ENCODE assay signal across 12 cellular contexts in genomic region chr13:41196620-41197019, GRCh38. TPM values are rescaled to one million over a fixed set of nuclear protein-coding genes. Genes with fewer than 3 reads are reported as not detected.
DNase-seq lines count a peak whose midpoint lies in the region; ATAC-seq and TF ChIP-seq lines count a peak whose summit lies in the region.
"Had no signal": no experiment of that assay in that cellular context is flagged by ENCODE, and none has a peak within 500 bp of the region (broad histone marks: within the 10 kb centered on the region; RNA-seq: fewer than 3 reads in every experiment).

No MANE protein-coding gene starts in this region.

- TF ChIP-seq RAD21 in SK-N-SH (IDR thresholded peaks at IDR 0.05; ENCODE audit: low read length) = peak; percentile 33

- H3K27me3 ChIP-seq in SK-N-SH (ENCODE audit: insufficient read depth) = no peaks in the 10 kb centered on the region
- H3K27me3 ChIP-seq: Peyer's patch had no signal

- peaks cover 19% of the 10 kb centered on the region for H3K4me1 Mint-ChIP-seq in neural crest cell

- DNase-seq in SK-N-SH (no peak), Kasumi-1 (lab: John Stamatoyannopoulos, UW) (peak; percentile 64 to 65), neural crest cell (ENCODE audit: low read depth, low spot score) (no peak), NCI-H128 (lab: John Stamatoyannopoulos, UW; ENCODE audit: unreplicated experiment) (no peak)
- DNase-seq: activated CD4-positive, alpha-beta T cell treated with anti-CD3 and anti-CD28 coated beads for 1 hour; activated naive CD4-positive, alpha-beta T cell treated with anti-CD3 and anti-CD28 coated beads, Interleukin-2, amount 10 ng/mL, durations not matched to agents 7 days and 5 days; hippocampal formation; Peyer's patch had no signal

- POLR2A ChIA-PET in SK-N-SH (lab: Yijun Ruan, JAX) = no interaction called here

- H3K9ac ChIP-seq in SK-N-SH = no peak overlapping the region

- no peaks in the 10 kb centered on the region for H3K9me2 ChIP-seq in SK-N-SH

- no peaks in the 10 kb centered on the region for H3K27me3 Mint-ChIP-seq in neural crest cell (ENCODE audit: low read depth)
- H3K27me3 Mint-ChIP-seq: activated naive CD4-positive, alpha-beta T cell treated with anti-CD3 and anti-CD28 coated beads, Interleukin-2, amount 10 ng/mL, durations not matched to agents 7 days and 5 days had no signal

- no peak overlapping the region for H3K27ac Mint-ChIP-seq in neural crest cell (ENCODE audit: unreplicated experiment)
- H3K27ac Mint-ChIP-seq: activated naive CD4-positive, alpha-beta T cell treated with anti-CD3 and anti-CD28 coated beads, Interleukin-2, amount 10 ng/mL, durations not matched to agents 7 days and 5 days had no signal

- no peak overlapping the region for H3K27ac ChIP-seq in SK-N-SH (ENCODE audit: low read depth in 2 of 2, low read length in 1 of 2)
- H3K27ac ChIP-seq: Peyer's patch had no signal

- CTCF ChIA-PET in SK-N-SH (lab: Yijun Ruan, JAX) = interaction anchor here (1.0 to 1.6 kb wide), 4 partner anchors 11 to 113 kb away, joined by 3 to 4 read pairs (median 4); no protein-coding TSS in a partner anchor

- H3K9me3 ChIP-seq in SK-N-SH = no peaks in the 10 kb centered on the region
- H3K9me3 ChIP-seq: Peyer's patch had no signal

- no peak for TF ChIP-seq EP300 in SK-N-SH (IDR thresholded peaks at IDR 0.05; ENCODE audit: borderline replicate concordance in 1 of 2, low read depth in 1 of 2, low read length in 1 of 2)

- H3K4me3 ChIP-seq in SK-N-SH (ENCODE audit: low read depth in 2 of 2, low read length in 1 of 2) (no peak overlapping the region), WI38 (ENCODE audit: low read depth, low read length) (no peak overlapping the region)
- H3K4me3 ChIP-seq: Peyer's patch had no signal

- peaks cover 21% of the 10 kb centered on the region for H3K36me3 Mint-ChIP-seq in neural crest cell (ENCODE audit: low read depth)

- H3K4me2 ChIP-seq in SK-N-SH = no peak overlapping the region

- no peaks in the 10 kb centered on the region for H4K20me1 ChIP-seq in SK-N-SH (ENCODE audit: insufficient read depth)

- peaks cover 0 to 18% of the 10 kb centered on the region in 2 experiments; a peak in 2 of 4 replicates for H3K4me1 ChIP-seq in SK-N-SH (ENCODE audit: control insufficient read depth in 1 of 2, insufficient read depth in 2 of 2, low read depth in 1 of 2, low read length in 1 of 2)

- H3K36me3 ChIP-seq in SK-N-SH (replicated peaks in 1 of 2; ENCODE audit: control insufficient read depth in 1 of 2, insufficient read depth in 2 of 2, low read length in 1 of 2) = peaks cover 0 to 3% of the 10 kb centered on the region in 2 experiments
- H3K36me3 ChIP-seq: Peyer's patch had no signal

- no peaks in the 10 kb centered on the region for H3F3A ChIP-seq in SK-N-SH (replicated peaks; ENCODE audit: insufficient read depth)

- H2AFZ ChIP-seq in SK-N-SH (ENCODE audit: low read depth) = no peak overlapping the region

- H3K9me3 Mint-ChIP-seq in neural crest cell = peaks cover 10% of the 10 kb centered on the region

- TF ChIP-seq CTCF in SK-N-SH (IDR thresholded peaks at IDR 0.05) = peak; percentile 31; the same call in 1 of the 2 replicates
- TF ChIP-seq CTCF in WI38 (IDR thresholded peaks at IDR 0.05; ENCODE audit: low read depth, low read length) = peak; percentile 16; the same call in 1 of the 2 replicates
- peak; percentile 18 for TF ChIP-seq CTCF in neural crest cell (conservative IDR thresholded peaks at IDR 0.05)

- H3K79me2 ChIP-seq in SK-N-SH (ENCODE audit: insufficient read depth) = peaks cover 15% of the 10 kb centered on the region; the same call in 1 of the 2 replicates

- 83% methylated on average over 2 of the region's 2 CpGs for WGBS in SK-N-SH (ENCODE audit: low lambda C conversion rate)

- no peak overlapping the region for H3K4me3 Mint-ChIP-seq in neural crest cell
- H3K4me3 Mint-ChIP-seq: activated naive CD4-positive, alpha-beta T cell treated with anti-CD3 and anti-CD28 coated beads, Interleukin-2, amount 10 ng/mL, durations not matched to agents 7 days and 5 days had no signal

- ATAC-seq in SK-N-SH treated with all-trans-retinoic acid at 6 μM for 48 hours (no peak), HG03159 (IDR thresholded peaks at IDR 0.05; ENCODE audit: unreplicated experiment) (no peak), GM21786 (IDR thresholded peaks at IDR 0.05; ENCODE audit: unreplicated experiment) (no peak)

TF ChIP-seq in SK-N-SH, 30 proteins besides CTCF, POLR2A, EP300 and RAD21 (continues in another document):
- no peak for TF ChIP-seq EZH2phosphoT487 (IDR thresholded peaks at IDR 0.05; ENCODE audit: borderline replicate concordance, low read depth)
- no peak for TF ChIP-seq RFX5 (IDR thresholded peaks at IDR 0.05; ENCODE audit: low read length)
- no peak for TF ChIP-seq NFIC (IDR thresholded peaks at IDR 0.05; ENCODE audit: borderline replicate concordance)
- TF ChIP-seq ELF1 (IDR thresholded peaks at IDR 0.05) = no peak
- TF ChIP-seq PBX3 (IDR thresholded peaks at IDR 0.05) = no peak
- TF ChIP-seq RCOR1 (IDR thresholded peaks at IDR 0.05; ENCODE audit: low read length) = no peak
- no peak for TF ChIP-seq CHD2 (IDR thresholded peaks at IDR 0.05; ENCODE audit: low read length, partially characterized antibody)
- no peak for TF ChIP-seq MEF2A (IDR thresholded peaks at IDR 0.05; ENCODE audit: borderline replicate concordance, low read depth)
- TF ChIP-seq IRF3 (IDR thresholded peaks at IDR 0.05; ENCODE audit: low read depth, low read length) = no peak
- TF ChIP-seq RXRA (IDR thresholded peaks at IDR 0.05; ENCODE audit: borderline replicate concordance, low read depth) = no peak
- TF ChIP-seq YY1 (IDR thresholded peaks at IDR 0.05; ENCODE audit: low read depth) = no peak

TF ChIP-seq in SK-N-SH treated with all-trans-retinoic acid at 6 μM for 48 hours, 23 proteins besides CTCF, POLR2A, EP300 and RAD21 (continues in another document):
- TF ChIP-seq ZNF565 (CRISPR knock-in tag; conservative IDR thresholded peaks at IDR 0.05; ENCODE audit: low read depth) (no peak), ISL1 (CRISPR knock-in tag; IDR thresholded peaks at IDR 0.05) (no peak), ARNTL (CRISPR knock-in tag; IDR thresholded peaks at IDR 0.05; ENCODE audit: borderline replicate concordance, low read depth) (no peak), CREB5 (CRISPR knock-in tag; IDR thresholded peaks at IDR 0.05; ENCODE audit: low read depth) (no peak), POU6F1 (CRISPR knock-in tag; IDR thresholded peaks at IDR 0.05; ENCODE audit: borderline replicate concordance, low read depth) (no peak), GLIS3 (CRISPR knock-in tag; IDR thresholded peaks at IDR 0.05) (no peak), TSHZ2 (CRISPR knock-in tag; IDR thresholded peaks at IDR 0.05) (no peak), ZC3H10 (CRISPR knock-in tag; IDR thresholded peaks at IDR 0.05) (no peak), ZFP30 (CRISPR knock-in tag; IDR thresholded peaks at IDR 0.05) (no peak), SNAI2 (CRISPR knock-in tag; IDR thresholded peaks at IDR 0.05) (no peak), TCF4 (CRISPR knock-in tag; IDR thresholded peaks at IDR 0.05; ENCODE audit: borderline replicate concordance) (no peak)

RNA-seq across cellular contexts. Expression of gene KBTBD7, which starts 2.3 kb away (rescaled TPM):
- polyA plus RNA-seq in SK-N-SH (2012; rRNA removed) = 1.3 and 1.7 TPM in 2 replicates
- 1.4 and 1.7 TPM in 2 replicates for polyA plus RNA-seq in SK-N-SH (2012; cell fraction: cytosol; rRNA removed)
- polyA plus RNA-seq in SK-N-SH (2012; cell fraction: nucleus; rRNA removed) = 0.83 and 1.1 TPM in 2 replicates
- total RNA-seq in neural crest cell = 14.3 and 14.7 TPM in 2 replicates

Comparison
In these comparisons a context has a peak if more than half of its experiments do, and no peak if none do; other contexts are left out.
1. DNase-seq: peak in Kasumi-1 (2 of 2); none in SK-N-SH (single experiment), neural crest cell (single experiment) and NCI-H128 (single experiment).
2. Peak in every context shown above with its lines, with median percentiles within 50 percentile points of each other: CTCF ChIP-seq.